Comparison of ENCODE assay signal across 15 cellular contexts in genomic region chr11:17008099-17008498, GRCh38.
"Had no signal": no experiment of that assay in that cellular context is flagged by ENCODE, and none has a peak within 500 bp of the region (broad histone marks: within the 10 kb centered on the region; RNA-seq: fewer than 3 reads in every experiment).

No MANE protein-coding gene starts in this region.

- DNase-seq: activated B cell treated with CpG ODN at 0.5 μM for 24 hours; activated CD4-positive, alpha-beta T cell treated with anti-CD3 and anti-CD28 coated beads for 48 hours; activated CD8-positive, alpha-beta T cell treated with anti-CD3 and anti-CD28 coated beads for 36 hours; activated naive CD4-positive, alpha-beta T cell treated with anti-CD3 and anti-CD28 coated beads, Interleukin-2, amount 50 U/mL, for 16 hours; activated T-cell treated with anti-CD3 and anti-CD28 coated beads, Interleukin-2, amount 50 U/mL, for 1 hour; aorta; effector memory CD4-positive, alpha-beta T cell; esophagus squamous epithelium; naive B cell; stimulated activated CD4-positive, alpha-beta T cell treated with anti-CD3 and anti-CD28 coated beads, Interleukin-2, amount 100 ng/mL, for 24 hours; stimulated activated naive CD8-positive, alpha-beta T cell treated with anti-CD3 and anti-CD28 coated beads, Interleukin-15, Interleukin-2, amounts not matched to agents 100 U/mL and 50 U/mL, for 24 hours; T-helper 1 cell; T-helper 9 cell had no signal

- ATAC-seq: activated CD8-positive, alpha-beta T cell treated with anti-CD3 and anti-CD28 coated beads for 36 hours; stimulated activated naive CD8-positive, alpha-beta T cell treated with anti-CD3 and anti-CD28 coated beads, Interleukin-15, Interleukin-2, amounts not matched to agents 100 U/mL and 50 U/mL, for 24 hours had no signal

- H3K9me3 ChIP-seq: esophagus squamous epithelium, upper lobe of left lung had no signal

- H3K27ac ChIP-seq: esophagus squamous epithelium, neural progenitor cell, upper lobe of left lung had no signal

- H3K4me3 ChIP-seq: esophagus squamous epithelium, neural progenitor cell, upper lobe of left lung had no signal

- H3K36me3 ChIP-seq: esophagus squamous epithelium, neural progenitor cell, upper lobe of left lung had no signal
